17 cellular contexts compared by ENCODE assay signal in the genomic region with DNA sequence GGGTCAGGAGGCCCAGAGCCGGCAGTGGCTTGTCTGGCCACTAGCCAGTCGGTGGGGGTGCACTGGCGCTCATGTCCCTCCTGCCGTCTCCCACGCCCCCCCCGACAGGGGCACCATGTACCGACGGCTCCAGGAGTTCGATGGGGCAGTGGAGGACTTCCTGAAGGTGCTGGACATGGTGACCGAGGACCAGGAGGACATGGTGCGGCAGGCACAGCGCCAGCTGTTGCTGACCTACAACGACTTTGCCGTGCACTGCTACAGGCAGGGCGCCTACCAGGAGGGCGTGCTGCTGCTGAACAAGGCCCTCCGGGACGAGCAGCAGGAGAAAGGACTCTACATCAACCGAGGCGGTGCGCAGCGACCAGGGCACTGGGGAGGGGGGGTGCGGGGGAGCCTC. TPM values are rescaled to one million over a fixed set of nuclear protein-coding genes. Genes with fewer than 3 reads are reported as not detected.
DNase-seq lines count a peak whose midpoint lies in the region; ATAC-seq, FAIRE-seq and TF ChIP-seq lines count a peak whose summit lies in the region.
"Had no signal": no experiment of that assay in that cellular context is flagged by ENCODE, and none has a peak within 500 bp of the region (broad histone marks: within the 10 kb centered on the region; RNA-seq: fewer than 3 reads in every experiment).

No MANE protein-coding gene starts in this region.

- H3K36me3 ChIP-seq in HEK293 (ENCODE audit: control insufficient read depth in 2 of 2, insufficient read depth in 1 of 2, low read length in 2 of 2) (no peaks in the 10 kb centered on the region), PC-3 (ENCODE audit: low read depth, low read length) (no peaks in the 10 kb centered on the region), kidney (ENCODE audit: control insufficient read depth in 1 of 2, insufficient read depth in 2 of 2, low read length in 2 of 2) (no peaks in the 10 kb centered on the region)
- H3K36me3 ChIP-seq: cardiac muscle cell had no signal

- 0 out of 2 replicates have a peak overlapping the region, but pooled peaks have one; percentile 54 for H3K4me2 ChIP-seq in PC-3 (ENCODE audit: low read length)

- no peaks in the 10 kb centered on the region for H3K9me2 ChIP-seq in PC-3 (replicated peaks; ENCODE audit: low read length)

- H3K9me3 ChIP-seq in HEK293 (ENCODE audit: control insufficient read depth, insufficient read depth, low read depth, low read length) = no peaks in the 10 kb centered on the region
- H3K9me3 ChIP-seq in PC-3 (ENCODE audit: low read length) = no peaks in the 10 kb centered on the region
- H3K9me3 ChIP-seq in kidney (ENCODE audit: control insufficient read depth in 1 of 2, low read length in 2 of 2) = no peaks in the 10 kb centered on the region
- H3K9me3 ChIP-seq: BLaER1 had no signal

- no peaks in the 10 kb centered on the region for H3K27me3 ChIP-seq in PC-3 (ENCODE audit: low read length)
- H3K27me3 ChIP-seq: BLaER1, cardiac muscle cell had no signal

- no peaks in the 10 kb centered on the region for H3K79me2 ChIP-seq in PC-3 (ENCODE audit: low read length)

- no peak for TF ChIP-seq CTCF in HEK293 (tag by site-specific recombination; IDR thresholded peaks at IDR 0.05)
- no peak for TF ChIP-seq CTCF in PC-3 (conservative IDR thresholded peaks at IDR 0.05; ENCODE audit: low read depth, low read length)
- TF ChIP-seq CTCF in kidney (IDR thresholded peaks at IDR 0.05; ENCODE audit: borderline replicate concordance, extremely low read depth, insufficient read depth) = no peak

- ATAC-seq in PC-3 = no peak
- ATAC-seq in esophagus mucosa = no peak
- ATAC-seq: activated CD4-positive, alpha-beta T cell treated with anti-CD3 and anti-CD28 coated beads for 36 hours; effector memory CD8-positive, alpha-beta T cell had no signal

- no TSS peak for BruUV-seq in PC-3 (replicated peaks; lab: Mats Ljungman, UMichigan)

- POLR2A ChIA-PET in HEK293 (lab: Yijun Ruan, JAX) = no interaction called here
- POLR2A ChIA-PET in PC-3 (lab: Charles Lee; ENCODE audit: unreplicated experiment) = no interaction called here

- no peak overlapping the region for H3K9ac ChIP-seq in PC-3 (ENCODE audit: low read length)
- H3K9ac ChIP-seq in kidney (ENCODE audit: low read length in 2 of 2) = no peak overlapping the region
- H3K9ac ChIP-seq: BLaER1 had no signal

- no peaks in the 10 kb centered on the region for H3K4me1 ChIP-seq in HEK293 (ENCODE audit: control insufficient read depth, insufficient read depth, low read length)
- H3K4me1 ChIP-seq in PC-3 (ENCODE audit: insufficient read depth, low read length) = peaks cover 26% of the 10 kb centered on the region
- peaks cover 0 to 3% of the 10 kb centered on the region in 2 donors for H3K4me1 ChIP-seq in kidney (ENCODE audit: control insufficient read depth in 1 of 2, insufficient read depth in 1 of 2, low read depth in 1 of 2, low read length in 2 of 2)

- no peak overlapping the region for H2AFZ ChIP-seq in PC-3 (ENCODE audit: low read length)

- intact Hi-C loops in PC-3 (cut with micrococcal nuclease) = no loop called here
- intact Hi-C loops in kidney (cut with DNase I) = loop anchor here (10.0 kb wide), 1 partner anchor 129 kb away; no protein-coding TSS in a partner anchor

- H3F3A ChIP-seq in PC-3 (ENCODE audit: low read length, unreplicated experiment) = no peaks in the 10 kb centered on the region

- no peaks in the 10 kb centered on the region for H4K20me1 ChIP-seq in PC-3 (ENCODE audit: low read length)
- H4K20me1 ChIP-seq: BLaER1 had no signal

- no peak overlapping the region for H3K4me3 ChIP-seq in HEK293 (ENCODE audit: low read depth, low read length)
- no peak overlapping the region for H3K4me3 ChIP-seq in PC-3 (ENCODE audit: low read length)
- H3K4me3 ChIP-seq in kidney (ENCODE audit: low read length in 2 of 2) = no peak overlapping the region
- H3K4me3 ChIP-seq: BLaER1, cardiac muscle cell had no signal

- CTCF ChIA-PET in HEK293 (lab: Yijun Ruan, JAX) (no interaction called here), PC-3 (lab: Charles Lee) (interaction anchor here (0.6 to 1.0 kb wide), 2 partner anchors 11 to 62 kb away, joined by 5 to 6 read pairs; a partner anchor contains a TSS)

- DNase-seq in PC-3 = no peak
- peak; percentile 72 for DNase-seq in kidney
- DNase-seq in activated gamma-delta T cell treated with Interleukin-2 at 50 U/mL for 16 hours = no peak
- no peak for DNase-seq in stimulated activated CD4-positive, alpha-beta T cell treated with anti-CD3 and anti-CD28 coated beads, Interleukin-4, amount 100 ng/mL, for 4 hours
- DNase-seq: activated CD4-positive, alpha-beta T cell treated with anti-CD3 and anti-CD28 coated beads for 36 hours; activated naive CD8-positive, alpha-beta T cell treated with anti-CD3 and anti-CD28 coated beads, Interleukin-2, amount 10 ng/mL, durations not matched to agents 7 days and 5 days; activated T-cell treated with anti-CD3 and anti-CD28 coated beads, Interleukin-2, amount 50 U/mL, for 24 hours; effector memory CD8-positive, alpha-beta T cell; NCI-H2107 had no signal

- H3K27ac ChIP-seq in HEK293 (ENCODE audit: extremely low read depth, low read depth, low read length) = no peak overlapping the region
- no peak overlapping the region for H3K27ac ChIP-seq in PC-3 (ENCODE audit: low read length)
- no peak overlapping the region for H3K27ac ChIP-seq in kidney (ENCODE audit: low read depth in 2 of 2, low read length in 2 of 2)
- H3K27ac ChIP-seq in temporal lobe (ENCODE audit: low read depth, low read length) = peak overlapping the region; percentile 14
- H3K27ac ChIP-seq: BLaER1, cardiac muscle cell had no signal

- FAIRE-seq in kidney (lab: Jason Lieb, UNC) = no peak

TF ChIP-seq in HEK293, 187 proteins besides CTCF, POLR2A, EP300 and RAD21:
- 0 out of 2 replicates have a peak, but pooled peaks have one; percentile 11 for TF ChIP-seq ZNF10 (tag by site-specific recombination; IDR thresholded peaks at IDR 0.05)
- TF ChIP-seq ZNF654 (tag by site-specific recombination; IDR thresholded peaks at IDR 0.05; ENCODE audit: low read depth) = no peak

RNA-seq across cellular contexts. Expression of a gene that starts 8.1 kb away (rescaled TPM):
- total RNA-seq in PC-3 (2014; rRNA removed) (0.04 TPM in 1 of 2 replicates, not detected in the other), kidney (0.72 TPM), temporal lobe (not detected), esophagus mucosa (not detected)
- polyA plus RNA-seq in kidney (ENCODE audit: insufficient read depth, low read depth, low replicate concordance) = 0.32 TPM
- polyA plus RNA-seq: cardiac muscle cell had no signal

RNA-seq across cellular contexts. Expression of a gene that starts 8.5 kb away (rescaled TPM):
- total RNA-seq in PC-3 (2014; rRNA removed) (38.1 and 45.3 TPM in 2 replicates), kidney (20.5 TPM), temporal lobe (5.2 TPM), esophagus mucosa (7.9 TPM)
- 41.3 TPM for polyA plus RNA-seq in kidney (ENCODE audit: insufficient read depth, low read depth, low replicate concordance)

RNA-seq across cellular contexts. Expression of a gene that starts 11.1 kb away (rescaled TPM):
- total RNA-seq in PC-3 (2014; rRNA removed) (12.2 and 14.1 TPM in 2 replicates), kidney (12.7 TPM), temporal lobe (6.4 TPM), esophagus mucosa (9.5 TPM)
- 14.5 TPM for polyA plus RNA-seq in kidney (ENCODE audit: insufficient read depth, low read depth, low replicate concordance)

RNA-seq across cellular contexts. Expression of a gene that starts 17.2 kb away (rescaled TPM):
- not detected in 2 replicates for total RNA-seq in PC-3 (2014; rRNA removed)
- total RNA-seq in kidney = 2.9 TPM
- 0.41 TPM for polyA plus RNA-seq in kidney (ENCODE audit: insufficient read depth, low read depth, low replicate concordance)
- under 0.01 TPM for total RNA-seq in temporal lobe
- total RNA-seq in esophagus mucosa = not detected
- total RNA-seq: activated CD4-positive, alpha-beta T cell treated with anti-CD3 and anti-CD28 coated beads for 36 hours; Daoy; subcutaneous adipose tissue; T-helper 2 cell treated with Interferon-gamma antibody and Interleukin-4, amounts not matched to agents 100 ng/mL and 5 ng/mL, for 36 hours had no signal

RNA-seq across cellular contexts. Expression of a gene that starts 54.5 kb away (rescaled TPM):
- total RNA-seq in PC-3 (2014; rRNA removed) (0.26 and 1.0 TPM in 2 replicates), kidney (27.7 TPM), temporal lobe (5.4 TPM), esophagus mucosa (1.9 TPM)
- polyA plus RNA-seq in kidney (ENCODE audit: insufficient read depth, low read depth, low replicate concordance) = 13.7 TPM
- total RNA-seq: Daoy had no signal
